8 cellular contexts compared by ENCODE assay signal in genomic region chr12:106139422-106140141, GRCh38. TPM values are rescaled to one million over a fixed set of nuclear protein-coding genes. Genes with fewer than 3 reads are reported as not detected.
A peak's percentile ranks its signal among the peaks of the same experiment; 100 is the strongest.
DNase-seq lines count a peak whose midpoint lies in the region; ATAC-seq and TF ChIP-seq lines count a peak whose summit lies in the region.

No MANE protein-coding gene starts in this region.

- peak overlapping the region; percentile 75 for H2AFZ ChIP-seq in PC-3 (ENCODE audit: low read length)

- no peaks in the 10 kb centered on the region for H4K20me1 ChIP-seq in PC-3 (ENCODE audit: low read length)

- intact Hi-C loops in PC-3 (cut with micrococcal nuclease), result loop anchor here (5.0 kb wide), 3 partner anchors 362 to 737 kb away; no protein-coding TSS in a partner anchor

- no peaks in the 10 kb centered on the region for H3K9me2 ChIP-seq in PC-3 (replicated peaks; ENCODE audit: low read length)

- H3K27me3 ChIP-seq in H7 (ENCODE audit: control insufficient read depth, insufficient read depth, low read length) (peaks cover 2% of the 10 kb centered on the region; the same call in 1 of the 2 replicates), PC-3 (ENCODE audit: low read length) (no peaks in the 10 kb centered on the region)

- ATAC-seq in PC-3 (peak; percentile 59), GM21717 (IDR thresholded peaks at IDR 0.05; ENCODE audit: unreplicated experiment) (no peak), GM19328 (IDR thresholded peaks at IDR 0.05; ENCODE audit: unreplicated experiment) (no peak)

- no peaks in the 10 kb centered on the region for H3F3A ChIP-seq in PC-3 (ENCODE audit: low read length, unreplicated experiment)

- H3K9ac ChIP-seq in PC-3 (ENCODE audit: low read length), result peak overlapping the region; percentile 61

- H3K4me1 ChIP-seq in PC-3 (ENCODE audit: insufficient read depth, low read length), result peaks cover 37% of the 10 kb centered on the region

- peak overlapping the region; percentile 88 for H3K4me2 ChIP-seq in PC-3 (ENCODE audit: low read length)

- peak overlapping the region; percentile 83 for H3K4me3 ChIP-seq in H7 (ENCODE audit: insufficient read depth, low read depth, low read length)
- H3K4me3 ChIP-seq in PC-3 (ENCODE audit: low read length), result peak overlapping the region; percentile 82
- H3K4me3 ChIP-seq in coronary artery, result peak overlapping the region; percentile 77

- POLR2A ChIA-PET in PC-3 (lab: Charles Lee; ENCODE audit: unreplicated experiment), result interaction anchor here (0.8 kb wide), 1 partner anchor 96 kb away, joined by 3 read pairs; no protein-coding TSS in a partner anchor

- 0 out of 2 replicates have a peak overlapping the region, but pooled peaks have one; percentile 9 for H3K27ac ChIP-seq in PC-3 (ENCODE audit: low read length)
- peak overlapping the region; percentile 97 to 98 for H3K27ac ChIP-seq in coronary artery

- no peaks in the 10 kb centered on the region for H3K9me3 ChIP-seq in PC-3 (ENCODE audit: low read length)

- H3K79me2 ChIP-seq in PC-3 (ENCODE audit: low read length), result peaks cover 33% of the 10 kb centered on the region

- CTCF ChIA-PET in PC-3 (lab: Charles Lee), result interaction anchor here (1.4 to 3.3 kb wide), 2 partner anchors 45 to 719 kb away, joined by 5 to 17 read pairs; no protein-coding TSS in a partner anchor

- TF ChIP-seq CTCF in PC-3 (conservative IDR thresholded peaks at IDR 0.05; ENCODE audit: low read depth, low read length) (no peak), coronary artery (IDR thresholded peaks at IDR 0.05) (no peak)

- BruUV-seq in PC-3 (replicated peaks; lab: Mats Ljungman, UMichigan), result no TSS peak

- peak; percentile 86 for DNase-seq in AG08396 (ENCODE audit: low spot score)
- peak; percentile 94 for DNase-seq in H7
- peak; percentile 72 for DNase-seq in PC-3
- peak; percentile 92 for DNase-seq in coronary artery (ENCODE audit: low spot score)
- peak; percentile 90 for DNase-seq in left kidney (ENCODE audit: low read depth, low spot score)
- peak; percentile 22 to 45 for DNase-seq in stimulated activated CD4-positive, alpha-beta T cell treated with anti-CD3 and anti-CD28 coated beads, Interleukin-2, amount 100 ng/mL, for 24 hours

- H3K36me3 ChIP-seq in H7 (replicated peaks; ENCODE audit: control insufficient read depth, insufficient read depth, low read length) (no peaks in the 10 kb centered on the region; the same call in 1 of the 2 replicates), PC-3 (ENCODE audit: low read depth, low read length) (no peaks in the 10 kb centered on the region)

RNA-seq across cellular contexts. Expression of gene NUAK1, which starts 0.8 kb away (rescaled TPM):
- total RNA-seq in H7 (2014; rRNA removed; shearing (Covaris generic)), result 13.6 and 23.1 TPM in 2 replicates
- total RNA-seq in PC-3 (2014; rRNA removed), result 9.8 and 11.0 TPM in 2 replicates

Comparison
In these comparisons a context has a peak if more than half of its experiments do, and no peak if none do; other contexts are left out.
1. DNase-seq: peak in every context shown above with its lines; median percentile 94 in H7; 92 in coronary artery; 90 in left kidney; 86 in AG08396; 72 in PC-3; 34 in stimulated activated CD4-positive, alpha-beta T cell treated with anti-CD3 and anti-CD28 coated beads, Interleukin-2, amount 100 ng/mL, for 24 hours.